22 cellular contexts compared by ENCODE assay signal in the genomic region with DNA sequence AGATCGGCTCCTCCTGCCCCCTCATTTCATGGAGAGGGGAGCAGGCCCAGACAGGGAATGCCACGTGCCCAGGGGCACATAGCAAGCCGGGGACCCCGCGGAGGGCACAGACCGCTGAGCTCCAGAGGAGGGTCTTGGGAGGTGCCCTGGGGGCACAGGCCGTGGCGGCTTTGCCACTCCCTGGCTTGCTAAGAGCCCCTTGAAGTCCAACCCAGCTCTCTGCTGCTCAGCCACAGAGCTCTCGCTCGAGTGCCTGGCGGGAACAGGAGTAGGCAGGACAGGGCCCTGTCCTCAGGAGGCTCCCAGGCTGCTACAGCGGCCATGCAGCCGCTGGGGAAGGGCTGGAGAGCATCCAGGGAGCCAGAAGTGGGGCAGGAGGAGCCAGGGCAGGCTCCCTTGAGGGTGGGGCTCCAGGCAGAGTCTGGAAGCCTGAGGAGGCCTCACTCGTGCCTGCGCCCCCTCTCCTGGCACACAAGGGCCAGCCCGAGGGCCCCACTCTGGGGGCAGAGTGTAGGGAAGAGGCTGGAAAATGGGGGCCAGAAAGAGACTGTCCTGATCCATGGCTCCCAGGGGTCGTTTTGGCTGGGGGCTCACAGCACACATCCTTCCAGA. TPM values are rescaled to one million over a fixed set of nuclear protein-coding genes. Genes with fewer than 3 reads are reported as not detected.
DNase-seq lines count a peak whose midpoint lies in the region; ATAC-seq, FAIRE-seq and TF ChIP-seq lines count a peak whose summit lies in the region.
"Had no signal": no experiment of that assay in that cellular context is flagged by ENCODE, and none has a peak within 500 bp of the region (broad histone marks: within the 10 kb centered on the region; RNA-seq: fewer than 3 reads in every experiment).

No MANE protein-coding gene starts in this region.

- H2AFZ ChIP-seq in H1 (ENCODE audit: low read length) (no peak overlapping the region), mesenchymal stem cell (ENCODE audit: low read depth, low read length) (no peak overlapping the region)

- no peaks in the 10 kb centered on the region for H3K79me1 ChIP-seq in H1 (ENCODE audit: low read depth, low read length)
- no peaks in the 10 kb centered on the region for H3K79me1 ChIP-seq in mesenchymal stem cell (replicated peaks; ENCODE audit: low read length, poor library complexity, severe bottlenecking)

- peak overlapping the region; percentile 39; the same call in 1 of the 2 replicates for H2BK12ac ChIP-seq in H1 (ENCODE audit: low read depth, low read length)
- H2BK12ac ChIP-seq in mesenchymal stem cell (ENCODE audit: low read length in 2 of 2) = no peak overlapping the region

- peaks cover 5% of the 10 kb centered on the region for H3K4me1 Mint-ChIP-seq in activated CD4-positive, alpha-beta memory T cell treated with anti-CD3 and anti-CD28 coated beads, Interleukin-2, amount 10 ng/mL, durations not matched to agents 7 days and 5 days

- no peak for TF ChIP-seq RAD21 in H1 (IDR thresholded peaks at IDR 0.05 in 1 of 2, conservative IDR thresholded peaks at IDR 0.05 in 1 of 2; ENCODE audit: low read depth in 2 of 2, low read length in 2 of 2)

- H3K27me3 Mint-ChIP-seq in activated CD4-positive, alpha-beta memory T cell treated with anti-CD3 and anti-CD28 coated beads, Interleukin-2, amount 10 ng/mL, durations not matched to agents 7 days and 5 days = no peaks in the 10 kb centered on the region

- TF ChIP-seq POLR2A in H1 (IDR thresholded peaks at IDR 0.05; ENCODE audit: control extremely low read depth in 1 of 2, low read depth in 2 of 2, low read length in 2 of 2) = no peak

- TF ChIP-seq CTCF in RWPE1 (conservative IDR thresholded peaks at IDR 0.05; ENCODE audit: low read depth) = no peak
- TF ChIP-seq CTCF in H1 (IDR thresholded peaks at IDR 0.05; ENCODE audit: control extremely low read depth in 1 of 3, insufficient read depth in 1 of 3, low read depth in 1 of 3, low read length in 3 of 3) = no peak

- no peak overlapping the region for H3K18ac ChIP-seq in H1 (ENCODE audit: extremely low read depth, low read length)
- H3K18ac ChIP-seq in mesenchymal stem cell (ENCODE audit: low read depth in 1 of 2, low read length in 2 of 2) = no peak overlapping the region

- no peak overlapping the region for H3K4me2 ChIP-seq in H1 (ENCODE audit: insufficient read depth in 1 of 2, low read depth in 2 of 2, low read length in 2 of 2)
- H3K4me2 ChIP-seq in mesenchymal stem cell (ENCODE audit: low read length, poor library complexity, severe bottlenecking) = no peak overlapping the region

- no peak overlapping the region for H3K23ac ChIP-seq in H1 (ENCODE audit: insufficient read length)
- H3K23ac ChIP-seq in mesenchymal stem cell (ENCODE audit: low read length in 2 of 2) = no peak overlapping the region

- ATAC-seq in GM21528 (IDR thresholded peaks at IDR 0.05; ENCODE audit: low FRiP score, unreplicated experiment) (no peak), HG03439 (IDR thresholded peaks at IDR 0.05; ENCODE audit: unreplicated experiment) (no peak)
- ATAC-seq: CD8-positive, alpha-beta T cell had no signal

- TF ChIP-seq EP300 in H1 (IDR thresholded peaks at IDR 0.05; ENCODE audit: borderline replicate concordance in 1 of 2, low read depth in 2 of 2, low read length in 2 of 2) = no peak

- DNase-seq in ELF-1 (ENCODE audit: low read depth, low spot score) (peak; percentile 43), RWPE1 (ENCODE audit: low spot score) (no peak), H1 (ENCODE audit: low read depth in 1 of 2, low spot score in 2 of 2) (peak in 1 of 2 experiments; percentile 44), mesenchymal stem cell (no peak), NCI-H69 (lab: John Stamatoyannopoulos, UW) (no peak)
- DNase-seq in activated CD4-positive, alpha-beta memory T cell treated with anti-CD3 and anti-CD28 coated beads, Interleukin-2, amount 10 ng/mL, durations not matched to agents 7 days and 5 days = no peak
- DNase-seq: CD8-positive, alpha-beta T cell; DND-41; GOT3; HFFc6; NCI-H187 treated with DMSO at 0.1 percent for 48 hours; NCI-H2171; NCI-H446 treated with DMSO at 0.1 percent for 48 hours; NCI-H748 treated with DMSO at 0.1 percent for 48 hours; NK-92 treated with Interleukin-12 subunit alpha and Interleukin-12 subunit beta, amount 100 ng/mL, for 24 hours; T-helper 1 cell had no signal

- H2BK5ac ChIP-seq in H1 (ENCODE audit: low read depth, low read length) = no peak overlapping the region
- H2BK5ac ChIP-seq in mesenchymal stem cell (ENCODE audit: low read depth, low read length, poor library complexity, severe bottlenecking) = no peak overlapping the region

- H3K27me3 ChIP-seq in H1 (replicated peaks in 1 of 4; ENCODE audit: control insufficient read depth in 3 of 4, extremely low read depth in 1 of 4, insufficient read depth in 3 of 4, low read length in 3 of 4) (peaks cover 0 to 11% (median 5%) of the 10 kb centered on the region in 4 experiments; a peak in 3 of 7 replicates), mesenchymal stem cell (ENCODE audit: control insufficient read depth in 1 of 2, insufficient read depth in 1 of 2, low read length in 2 of 2) (no peaks in the 10 kb centered on the region)
- H3K27me3 ChIP-seq: BLaER1 treated with 17β-estradiol and CSF1 and Interleukin-3, amounts not matched to agents 10 nM and 100 nM had no signal

- no peaks in the 10 kb centered on the region for H3K79me2 ChIP-seq in H1 (ENCODE audit: control insufficient read depth in 1 of 2, insufficient read depth in 2 of 2, low read length in 2 of 2)

- H4K8ac ChIP-seq in H1 (ENCODE audit: extremely low read depth, insufficient read depth, low read length) = no peak overlapping the region
- H4K8ac ChIP-seq in mesenchymal stem cell (ENCODE audit: low read length) = no peak overlapping the region

- CTCF ChIA-PET in RWPE1 (lab: Yijun Ruan, JAX) = interaction anchor here (0.8 kb wide), 1 partner anchor 23 kb away, joined by 4 read pairs; no protein-coding TSS in a partner anchor
- CTCF ChIA-PET in H1 (lab: Charles Lee; ENCODE audit: partially characterized antibody) = interaction anchor here (1.0 to 2.0 kb wide), 4 partner anchors 8 to 140 kb away, joined by 3 to 9 read pairs (median 4); no protein-coding TSS in a partner anchor
- CTCF ChIA-PET in activated CD4-positive, alpha-beta memory T cell treated with anti-CD3 and anti-CD28 coated beads, Interleukin-2, amount 10 ng/mL, durations not matched to agents 7 days and 5 days (lab: Charles Lee) = interaction anchor here (2.0 kb wide), 1 partner anchor 140 kb away, joined by 9 read pairs; no protein-coding TSS in a partner anchor

- 95% methylated on average over 17 of the region's 17 CpGs; no CpG with 5 or more reads in 1 of the 2 experiments for whole genome bisulfite sequencing in H1 (ENCODE audit: extremely low coverage in 1 of 2, insufficient coverage in 1 of 2, insufficient read length in 1 of 2, insufficient replicate concordance in 2 of 2, low coverage in 1 of 2, low lambda C conversion rate in 2 of 2, missing lambda C conversion rate in 1 of 2), 2 experiments
- 89% methylated on average over 17 of the region's 17 CpGs for WGBS in mesenchymal stem cell

- no peak overlapping the region for H3K9ac ChIP-seq in H1 (replicated peaks in 1 of 4; ENCODE audit: extremely low read depth in 1 of 4, low read depth in 3 of 4, low read length in 3 of 4)
- no peak overlapping the region for H3K9ac ChIP-seq in mesenchymal stem cell (ENCODE audit: low read length)

- no peak overlapping the region for H2BK20ac ChIP-seq in H1 (ENCODE audit: low read length)

- peaks cover 0 to 2% (median under 1%) of the 10 kb centered on the region in 4 experiments; a peak in 4 of 7 replicates for H3K4me1 ChIP-seq in H1 (replicated peaks in 1 of 4; ENCODE audit: control insufficient read depth in 3 of 4, insufficient read depth in 4 of 4, low read length in 3 of 4)
- H3K4me1 ChIP-seq in mesenchymal stem cell (ENCODE audit: control insufficient read depth, insufficient read depth, low read depth, low read length) = peaks cover 22% of the 10 kb centered on the region

- no peak overlapping the region for H3K4me3 Mint-ChIP-seq in activated CD4-positive, alpha-beta memory T cell treated with anti-CD3 and anti-CD28 coated beads, Interleukin-2, amount 10 ng/mL, durations not matched to agents 7 days and 5 days
- H3K4me3 Mint-ChIP-seq: CD8-positive, alpha-beta T cell; HFFc6 had no signal

- POLR2A ChIA-PET in RWPE1 (lab: Yijun Ruan, JAX; ENCODE audit: low non-redundant PET) (interaction anchor here (0.5 kb wide), 1 partner anchor 245 kb away, joined by 3 read pairs; no protein-coding TSS in a partner anchor), H1 (lab: Charles Lee; ENCODE audit: partially characterized antibody) (interaction anchor here (0.6 to 12.1 kb wide), 6 partner anchors 8 to 399 kb away, joined by 3 to 220 read pairs (median 4); partner anchors contain the start of genes RAB26, RPS2 and TRAF7)
- POLR2A ChIA-PET in activated CD4-positive, alpha-beta memory T cell treated with anti-CD3 and anti-CD28 coated beads, Interleukin-2, amount 10 ng/mL, durations not matched to agents 7 days and 5 days (lab: Charles Lee) = interaction anchor here (2.2 kb wide), 1 partner anchor 11 kb away, joined by 12 read pairs; the partner anchor contains the start of gene TRAF7

- no peak overlapping the region for H2AK5ac ChIP-seq in H1 (ENCODE audit: low read depth, low read length)
- H2AK5ac ChIP-seq in mesenchymal stem cell (ENCODE audit: low read length, severe bottlenecking) = no peak overlapping the region

- peaks cover 0 to 3% of the 10 kb centered on the region in 2 experiments for H4K20me1 ChIP-seq in H1 (replicated peaks in 1 of 2; ENCODE audit: control insufficient read depth in 1 of 2, insufficient read depth in 2 of 2, low read length in 2 of 2)

- H3K14ac ChIP-seq in H1 (ENCODE audit: insufficient read length) = no peak overlapping the region
- H3K14ac ChIP-seq in mesenchymal stem cell (ENCODE audit: low read length in 2 of 2) = no peak overlapping the region

- H4K5ac ChIP-seq in H1 (ENCODE audit: insufficient read length, low read depth, low read length) = no peak overlapping the region

- H3K4me3 ChIP-seq in H1 (ENCODE audit: extremely low read depth in 1 of 4, insufficient read depth in 2 of 4, low read depth in 3 of 4, low read length in 4 of 4) (no peak overlapping the region), mesenchymal stem cell (ENCODE audit: insufficient read depth in 1 of 2, low read depth in 1 of 2, low read length in 2 of 2) (no peak overlapping the region)
- H3K4me3 ChIP-seq: BLaER1 treated with 17β-estradiol and CSF1 and Interleukin-3, amounts not matched to agents 10 nM and 100 nM had no signal

- H3K9me3 Mint-ChIP-seq in activated CD4-positive, alpha-beta memory T cell treated with anti-CD3 and anti-CD28 coated beads, Interleukin-2, amount 10 ng/mL, durations not matched to agents 7 days and 5 days = no peaks in the 10 kb centered on the region
- H3K9me3 Mint-ChIP-seq: CD8-positive, alpha-beta T cell; HFFc6 had no signal

- H2BK120ac ChIP-seq in H1 (replicated peaks; ENCODE audit: low read depth, low read length) (no peak overlapping the region), mesenchymal stem cell (ENCODE audit: low read depth, low read length) (peak overlapping the region; percentile 19)

- H2BK15ac ChIP-seq in H1 (ENCODE audit: low read length) = no peak overlapping the region
- H2BK15ac ChIP-seq in mesenchymal stem cell (ENCODE audit: low read depth, poor library complexity, severe bottlenecking) = no peak overlapping the region

- H3K56ac ChIP-seq in H1 (replicated peaks; ENCODE audit: insufficient read length, low read depth, low read length) = no peak overlapping the region

- H3K27ac ChIP-seq in RWPE1 (peak overlapping the region; percentile 8), H1 (ENCODE audit: low read depth, low read length) (no peak overlapping the region), mesenchymal stem cell (ENCODE audit: low read length, poor library complexity, severe bottlenecking) (no peak overlapping the region)
- H3K27ac ChIP-seq: BLaER1 treated with 17β-estradiol and CSF1 and Interleukin-3, amounts not matched to agents 10 nM and 100 nM had no signal

- H3K36me3 ChIP-seq in H1 (ENCODE audit: control insufficient read depth in 2 of 4, insufficient read depth in 4 of 4, low read length in 3 of 4) (no peaks in the 10 kb centered on the region), mesenchymal stem cell (ENCODE audit: control insufficient read depth in 1 of 2, insufficient read depth in 2 of 2, low read depth in 1 of 2, low read length in 2 of 2) (peaks cover 0 to 12% of the 10 kb centered on the region in 2 experiments)
- H3K36me3 ChIP-seq: BLaER1 treated with 17β-estradiol and CSF1 and Interleukin-3, amounts not matched to agents 10 nM and 100 nM had no signal

- H3K23me2 ChIP-seq in H1 (ENCODE audit: low read depth, low read length) = peaks cover 9% of the 10 kb centered on the region; the same call in 1 of the 2 replicates

- H4K91ac ChIP-seq in H1 (replicated peaks; ENCODE audit: insufficient read length, low read length) = no peak overlapping the region
- no peak overlapping the region for H4K91ac ChIP-seq in mesenchymal stem cell (ENCODE audit: low read length)

- no peaks in the 10 kb centered on the region for H3K36me3 Mint-ChIP-seq in activated CD4-positive, alpha-beta memory T cell treated with anti-CD3 and anti-CD28 coated beads, Interleukin-2, amount 10 ng/mL, durations not matched to agents 7 days and 5 days (ENCODE audit: low read depth)
- H3K36me3 Mint-ChIP-seq: CD8-positive, alpha-beta T cell had no signal

- no peak overlapping the region for H3K27ac Mint-ChIP-seq in activated CD4-positive, alpha-beta memory T cell treated with anti-CD3 and anti-CD28 coated beads, Interleukin-2, amount 10 ng/mL, durations not matched to agents 7 days and 5 days
- H3K27ac Mint-ChIP-seq: CD8-positive, alpha-beta T cell; HFFc6 had no signal

- H3K4ac ChIP-seq in H1 (replicated peaks; ENCODE audit: insufficient read length, low read depth, low read length) (no peak overlapping the region), mesenchymal stem cell (ENCODE audit: low read depth in 1 of 2, low read length in 2 of 2) (no peak overlapping the region)

- H3K9me3 ChIP-seq in H1 (ENCODE audit: insufficient read depth in 2 of 2, low read depth in 1 of 2, low read length in 1 of 2) (no peaks in the 10 kb centered on the region), mesenchymal stem cell (ENCODE audit: control insufficient read depth, low read length) (no peaks in the 10 kb centered on the region)
- H3K9me3 ChIP-seq: BLaER1 treated with 17β-estradiol and CSF1 and Interleukin-3, amounts not matched to agents 10 nM and 100 nM had no signal

- FAIRE-seq in H1 (lab: Jason Lieb, UNC) = no peak
- FAIRE-seq: G401.6 had no signal

RNA-seq across cellular contexts. Expression of gene RAB26, which starts 4.4 kb away (rescaled TPM):
- total RNA-seq in H1 (2021; fragmentation: NEBNext Ultra II Directional; extraction: Animal tissue kit (Norgen Biotek cat#: 25700)) = 4.3 and 5.3 TPM in 2 replicates
- polyA plus RNA-seq in H1 (2011; rRNA removed) = 5.4 and 6.6 TPM in 2 replicates
- 7.4 TPM for polyA plus RNA-seq in H1 (2011; cell fraction: cytosol; rRNA removed)
- polyA plus RNA-seq in H1 (2011; cell fraction: nucleus; rRNA removed) = 23.2 TPM
- 6.8 to 14.2 TPM (median 12.7 TPM) in 4 replicates for polyA plus RNA-seq in H1 (2012, experiment 1 of 2)
- polyA plus RNA-seq in H1 (2012, experiment 2 of 2) = 4.8 TPM
- polyA plus RNA-seq in H1 (2013, experiment 1 of 2) = 11.6 TPM
- polyA plus RNA-seq in H1 (2013, experiment 2 of 2) = 13.9 TPM
- polyA minus RNA-seq in H1 (2011; rRNA and poly(A)+ RNA removed) = 2.4 and 2.6 TPM in 2 replicates
- polyA minus RNA-seq in H1 (2011; cell fraction: cytosol; rRNA and poly(A)+ RNA removed) = 2.0 TPM
- polyA minus RNA-seq in H1 (2011; cell fraction: nucleus; rRNA and poly(A)+ RNA removed) = 3.2 TPM
- polyA plus RNA-seq in mesenchymal stem cell (2013, experiment 1 of 2) = 4.7 TPM
- 4.4 TPM for polyA plus RNA-seq in mesenchymal stem cell (2013, experiment 2 of 2)
- total RNA-seq in activated CD4-positive, alpha-beta memory T cell treated with anti-CD3 and anti-CD28 coated beads, Interleukin-2, amount 10 ng/mL, durations not matched to agents 7 days and 5 days = 1 to 10 TPM in 1 of 2 experiments, under 1 TPM in 1; 0.83 to 1.1 TPM
- total RNA-seq: CD8-positive, alpha-beta T cell had no signal

RNA-seq across cellular contexts. Expression of gene PKD1, which starts 8.3 kb away (rescaled TPM):
- total RNA-seq in H1 (2021; fragmentation: NEBNext Ultra II Directional; extraction: Animal tissue kit (Norgen Biotek cat#: 25700)) = 52.7 and 63.5 TPM in 2 replicates
- 40.6 and 59.4 TPM in 2 replicates for polyA plus RNA-seq in H1 (2011; rRNA removed)
- polyA plus RNA-seq in H1 (2011; cell fraction: cytosol; rRNA removed) = 50.0 TPM
- 380 TPM for polyA plus RNA-seq in H1 (2011; cell fraction: nucleus; rRNA removed)
- polyA plus RNA-seq in H1 (2012, experiment 1 of 2) = 37.9 to 66.9 TPM (median 59.1 TPM) in 4 replicates
- polyA plus RNA-seq in H1 (2012, experiment 2 of 2) = 29.8 TPM
- polyA plus RNA-seq in H1 (2013, experiment 1 of 2) = 28.9 TPM
- 27.1 TPM for polyA plus RNA-seq in H1 (2013, experiment 2 of 2)
- 24.8 and 36.2 TPM in 2 replicates for polyA minus RNA-seq in H1 (2011; rRNA and poly(A)+ RNA removed)
- 37.0 TPM for polyA minus RNA-seq in H1 (2011; cell fraction: cytosol; rRNA and poly(A)+ RNA removed)
- polyA minus RNA-seq in H1 (2011; cell fraction: nucleus; rRNA and poly(A)+ RNA removed) = 106 TPM
- 32.8 TPM for polyA plus RNA-seq in mesenchymal stem cell (2013, experiment 1 of 2)
- 28.4 TPM for polyA plus RNA-seq in mesenchymal stem cell (2013, experiment 2 of 2)
- 10 to 100 TPM; 60.5 to 69.6 TPM for total RNA-seq in activated CD4-positive, alpha-beta memory T cell treated with anti-CD3 and anti-CD28 coated beads, Interleukin-2, amount 10 ng/mL, durations not matched to agents 7 days and 5 days

RNA-seq across cellular contexts. Expression of gene TRAF7, which starts 11.6 kb away (rescaled TPM):
- 148 and 155 TPM in 2 replicates for total RNA-seq in H1 (2021; fragmentation: NEBNext Ultra II Directional; extraction: Animal tissue kit (Norgen Biotek cat#: 25700))
- polyA plus RNA-seq in H1 (2011; rRNA removed) = 96.8 and 140 TPM in 2 replicates
- polyA plus RNA-seq in H1 (2011; cell fraction: cytosol; rRNA removed) = 87.7 TPM
- polyA plus RNA-seq in H1 (2011; cell fraction: nucleus; rRNA removed) = 166 TPM
- 72.2 to 138 TPM (median 118 TPM) in 4 replicates for polyA plus RNA-seq in H1 (2012, experiment 1 of 2)
- 99.5 TPM for polyA plus RNA-seq in H1 (2012, experiment 2 of 2)
- 119 TPM for polyA plus RNA-seq in H1 (2013, experiment 1 of 2)
- 114 TPM for polyA plus RNA-seq in H1 (2013, experiment 2 of 2)
- 88.7 and 112 TPM in 2 replicates for polyA minus RNA-seq in H1 (2011; rRNA and poly(A)+ RNA removed)
- polyA minus RNA-seq in H1 (2011; cell fraction: cytosol; rRNA and poly(A)+ RNA removed) = 80.9 TPM
- 56.2 TPM for polyA minus RNA-seq in H1 (2011; cell fraction: nucleus; rRNA and poly(A)+ RNA removed)
- polyA plus RNA-seq in mesenchymal stem cell (2013, experiment 1 of 2) = 107 TPM
- polyA plus RNA-seq in mesenchymal stem cell (2013, experiment 2 of 2) = 101 TPM
- 10 to 100 TPM; 57.3 to 60.3 TPM for total RNA-seq in activated CD4-positive, alpha-beta memory T cell treated with anti-CD3 and anti-CD28 coated beads, Interleukin-2, amount 10 ng/mL, durations not matched to agents 7 days and 5 days

RNA-seq across cellular contexts. Expression of gene CASKIN1, which starts 52.4 kb away (rescaled TPM):
- total RNA-seq in H1 (2021; fragmentation: NEBNext Ultra II Directional; extraction: Animal tissue kit (Norgen Biotek cat#: 25700)) = 6.4 and 6.5 TPM in 2 replicates
- polyA plus RNA-seq in H1 (2011; rRNA removed) = 1.2 and 2.7 TPM in 2 replicates
- polyA plus RNA-seq in H1 (2011; cell fraction: cytosol; rRNA removed) = 2.0 TPM
- polyA plus RNA-seq in H1 (2011; cell fraction: nucleus; rRNA removed) = 9.8 TPM
- polyA plus RNA-seq in H1 (2012, experiment 1 of 2) = 2.7 to 3.7 TPM (median 3.2 TPM) in 4 replicates
- polyA plus RNA-seq in H1 (2012, experiment 2 of 2) = 2.8 TPM
- polyA plus RNA-seq in H1 (2013, experiment 1 of 2) = 2.0 TPM
- polyA plus RNA-seq in H1 (2013, experiment 2 of 2) = 1.9 TPM
- 0.93 and 1.9 TPM in 2 replicates for polyA minus RNA-seq in H1 (2011; rRNA and poly(A)+ RNA removed)
- polyA minus RNA-seq in H1 (2011; cell fraction: cytosol; rRNA and poly(A)+ RNA removed) = 4.5 TPM
- 4.4 TPM for polyA minus RNA-seq in H1 (2011; cell fraction: nucleus; rRNA and poly(A)+ RNA removed)
- polyA plus RNA-seq in mesenchymal stem cell (2013, experiment 1 of 2) = 0.12 TPM
- polyA plus RNA-seq in mesenchymal stem cell (2013, experiment 2 of 2) = 0.08 TPM
- total RNA-seq in activated CD4-positive, alpha-beta memory T cell treated with anti-CD3 and anti-CD28 coated beads, Interleukin-2, amount 10 ng/mL, durations not matched to agents 7 days and 5 days = 1 to 10 TPM in 1 of 2 experiments, under 1 TPM in 1; 0.18 to 1.4 TPM
- total RNA-seq: M059J, RPMI7951 had no signal
